19 cellular contexts compared by ENCODE assay signal in genomic region chr1:2463396-2463795, GRCh38. TPM values are rescaled to one million over a fixed set of nuclear protein-coding genes. Genes with fewer than 3 reads are reported as not detected.
"Had no signal": no experiment of that assay in that cellular context is flagged by ENCODE, and none has a peak within 500 bp of the region (broad histone marks: within the 10 kb centered on the region; RNA-seq: fewer than 3 reads in every experiment).

No MANE protein-coding gene starts in this region.

- H3K27ac ChIP-seq: right atrium auricular region, skin epidermis, tibial nerve, uterus had no signal

- H3K4me1 ChIP-seq: uterus had no signal

- H3K9me3 ChIP-seq: right atrium auricular region, tibial nerve, uterus had no signal

- H3K4me3 ChIP-seq: right atrium auricular region, skin epidermis, tibial nerve, uterus had no signal

- H3K36me3 ChIP-seq: right atrium auricular region, tibial nerve, uterus had no signal

- ATAC-seq: activated T-helper 17 cell treated with anti-CD3 and anti-CD28 coated beads, Interleukin-2, amount 50 U/mL, for 72 hours; naive thymus-derived CD8-positive, alpha-beta T cell; stimulated activated naive B cell treated with anti-CD40 and anti-IgM and Interleukin-4, amounts not matched to agents 10 μg/mL and 1 μg/mL and 100 μg/mL, for 72 hours had no signal

- DNase-seq: activated CD4-positive, alpha-beta T cell treated with anti-CD3 and anti-CD28 coated beads for 1 hour; activated CD4-positive, alpha-beta T cell treated with anti-CD3 and anti-CD28 coated beads, Interleukin-2, amount 50 U/mL, for 48 hours; activated naive CD4-positive, alpha-beta T cell treated with Interleukin-2 at 50 U/mL for 16 hours; aorta; dorsolateral prefrontal cortex; endodermal cell; erythroblast; hippocampal formation; kidney glomerular epithelial cell; mesenchymal stem cell; naive thymus-derived CD8-positive, alpha-beta T cell; stimulated activated CD4-positive, alpha-beta T cell treated with anti-CD3 and anti-CD28 coated beads, Interleukin-15, amount 100 ng/mL, for 24 hours; stimulated activated CD4-positive, alpha-beta T cell treated with anti-CD3 and anti-CD28 coated beads, Interleukin-4, amount 100 ng/mL, for 1 hour; stimulated activated naive B cell treated with anti-CD40 and anti-IgM and Interleukin-4, amounts not matched to agents 10 μg/mL and 1 μg/mL and 100 μg/mL, for 72 hours; uterus had no signal

RNA-seq across cellular contexts. Expression of gene PLCH2, which starts 12.7 kb away (rescaled TPM):
- polyA plus RNA-seq: aorta had no signal
